Comparison of ENCODE assay signal across 1 cellular context in genomic region chr13:23578411-23579071, GRCh38.
TF ChIP-seq lines count a peak whose summit lies in the region.

No MANE protein-coding gene starts in this region.

TF ChIP-seq in GM12878, 131 proteins besides CTCF, POLR2A, EP300 and RAD21 (continued from another document and continues in another):
- TF ChIP-seq ATF3 (IDR thresholded peaks at IDR 0.05; ENCODE audit: borderline replicate concordance, extremely low read depth, low read depth, low read length) (no peak; the same call in 1 of the 2 replicates), ZNF207 (IDR thresholded peaks at IDR 0.05; ENCODE audit: borderline replicate concordance) (peak; percentile 66; the same call in 1 of the 2 replicates), WRNIP1 (IDR thresholded peaks at IDR 0.05; ENCODE audit: borderline replicate concordance, low read depth, low read length) (no peak), GATAD2B (conservative IDR thresholded peaks at IDR 0.05; ENCODE audit: low read depth) (peak; percentile 32), NBN (IDR thresholded peaks at IDR 0.05) (no peak; the same call in none of the 2 replicates), RAD51 (IDR thresholded peaks at IDR 0.05) (no peak), USF1 (IDR thresholded peaks at IDR 0.05; ENCODE audit: borderline replicate concordance, extremely low read length, insufficient read depth, low read depth, low read length) (no peak), RUNX3 (IDR thresholded peaks at IDR 0.05; ENCODE audit: low read length) (peak; percentile 25; the same call in 1 of the 2 replicates), NR2F1 (conservative IDR thresholded peaks at IDR 0.05) (peak; percentile 61), RBBP5 (conservative IDR thresholded peaks at IDR 0.05) (no peak), FOS (IDR thresholded peaks at IDR 0.05; ENCODE audit: borderline replicate concordance, extremely low read depth, insufficient read length) (no peak), PAX8 (IDR thresholded peaks at IDR 0.05) (no peak), PRDM15 (CRISPR knock-in tag; IDR thresholded peaks at IDR 0.05) (no peak), NR2C1 (IDR thresholded peaks at IDR 0.05) (no peak), BHLHE40 (IDR thresholded peaks at IDR 0.05; ENCODE audit: borderline replicate concordance in 1 of 2, low read depth in 2 of 2, low read length in 1 of 2) (peak; percentile 50 to 90; a peak in 2 of 4 replicates), POLR2AphosphoS5 (IDR thresholded peaks at IDR 0.05; ENCODE audit: low read length) (no peak; the same call in 1 of the 2 replicates), BCL3 (IDR thresholded peaks at IDR 0.05; ENCODE audit: borderline replicate concordance, insufficient read depth, low read depth, low read length, poor library complexity, severe bottlenecking) (no peak), CHD2 (IDR thresholded peaks at IDR 0.05; ENCODE audit: borderline replicate concordance, low read depth, low read length) (no peak), KLF5 (IDR thresholded peaks at IDR 0.05; ENCODE audit: partially characterized antibody) (no peak), ZBTB40 (IDR thresholded peaks at IDR 0.05; ENCODE audit: borderline replicate concordance) (no peak), IKZF2 (IDR thresholded peaks at IDR 0.05) (peak; percentile 62 to 64), DPF2 (IDR thresholded peaks at IDR 0.05) (0 out of 2 replicates have a peak, but pooled peaks have one; percentile 45), SMAD1 (IDR thresholded peaks at IDR 0.05; ENCODE audit: low read depth, partially characterized antibody) (no peak), IRF3 (IDR thresholded peaks at IDR 0.05) (0 out of 2 replicates have a peak, but pooled peaks have one; percentile 21), TCF12 (IDR thresholded peaks at IDR 0.05; ENCODE audit: low read depth, low read length) (peak; percentile 85), ZNF592 (IDR thresholded peaks at IDR 0.05) (no peak), YY1 (IDR thresholded peaks at IDR 0.05; ENCODE audit: low read depth, low read length) (peak; percentile 39; the same call in 1 of the 2 replicates), SMC3 (IDR thresholded peaks at IDR 0.05; ENCODE audit: borderline replicate concordance, low read length) (peak; percentile 46; the same call in 1 of the 2 replicates), ZNF217 (IDR thresholded peaks at IDR 0.05) (no peak), IKZF1 (conservative IDR thresholded peaks at IDR 0.05) (peak; percentile 79), RFX5 (IDR thresholded peaks at IDR 0.05; ENCODE audit: low read depth, low read length) (no peak), ZNF274 (IDR thresholded peaks at IDR 0.05; ENCODE audit: insufficient read depth, insufficient read length) (no peak), GABPA (IDR thresholded peaks at IDR 0.05; ENCODE audit: low read depth) (no peak), CHD4 (IDR thresholded peaks at IDR 0.05) (no peak), HDAC6 (IDR thresholded peaks at IDR 0.05; ENCODE audit: unreplicated experiment) (no peak), JUND (IDR thresholded peaks at IDR 0.05; ENCODE audit: low read depth, low read length) (no peak), LARP7 (IDR thresholded peaks at IDR 0.05) (no peak), ELK1 (IDR thresholded peaks at IDR 0.05; ENCODE audit: low read depth, low read length) (no peak), SUPT20H (IDR thresholded peaks at IDR 0.05; ENCODE audit: borderline replicate concordance, control insufficient read depth, low read depth, low read length) (no peak), EGR1 (IDR thresholded peaks at IDR 0.05; ENCODE audit: borderline replicate concordance in 1 of 2, low read depth in 2 of 2, low read length in 2 of 2) (no peak), STAT3 (IDR thresholded peaks at IDR 0.05; ENCODE audit: low read depth, low read length) (no peak), TCF3 (IDR thresholded peaks at IDR 0.05; ENCODE audit: borderline replicate concordance, insufficient read depth, low read depth, low read length) (peak; percentile 93), MEF2B (IDR thresholded peaks at IDR 0.05; ENCODE audit: partially characterized antibody, poor library complexity, severe bottlenecking) (no peak), NKRF (conservative IDR thresholded peaks at IDR 0.05) (peak; percentile 37; the same call in 1 of the 2 replicates), CBX3 (IDR thresholded peaks at IDR 0.05; ENCODE audit: borderline replicate concordance, low read depth) (no peak), BACH1 (IDR thresholded peaks at IDR 0.05; ENCODE audit: borderline replicate concordance) (peak; percentile 58; the same call in 1 of the 2 replicates), ETV6 (conservative IDR thresholded peaks at IDR 0.05 in 1 of 2, IDR thresholded peaks at IDR 0.05 in 1 of 2; ENCODE audit: borderline replicate concordance in 1 of 2, low read depth in 1 of 2) (no peak)
